ENCODE assay signal across 1 cellular context in the genomic region with DNA sequence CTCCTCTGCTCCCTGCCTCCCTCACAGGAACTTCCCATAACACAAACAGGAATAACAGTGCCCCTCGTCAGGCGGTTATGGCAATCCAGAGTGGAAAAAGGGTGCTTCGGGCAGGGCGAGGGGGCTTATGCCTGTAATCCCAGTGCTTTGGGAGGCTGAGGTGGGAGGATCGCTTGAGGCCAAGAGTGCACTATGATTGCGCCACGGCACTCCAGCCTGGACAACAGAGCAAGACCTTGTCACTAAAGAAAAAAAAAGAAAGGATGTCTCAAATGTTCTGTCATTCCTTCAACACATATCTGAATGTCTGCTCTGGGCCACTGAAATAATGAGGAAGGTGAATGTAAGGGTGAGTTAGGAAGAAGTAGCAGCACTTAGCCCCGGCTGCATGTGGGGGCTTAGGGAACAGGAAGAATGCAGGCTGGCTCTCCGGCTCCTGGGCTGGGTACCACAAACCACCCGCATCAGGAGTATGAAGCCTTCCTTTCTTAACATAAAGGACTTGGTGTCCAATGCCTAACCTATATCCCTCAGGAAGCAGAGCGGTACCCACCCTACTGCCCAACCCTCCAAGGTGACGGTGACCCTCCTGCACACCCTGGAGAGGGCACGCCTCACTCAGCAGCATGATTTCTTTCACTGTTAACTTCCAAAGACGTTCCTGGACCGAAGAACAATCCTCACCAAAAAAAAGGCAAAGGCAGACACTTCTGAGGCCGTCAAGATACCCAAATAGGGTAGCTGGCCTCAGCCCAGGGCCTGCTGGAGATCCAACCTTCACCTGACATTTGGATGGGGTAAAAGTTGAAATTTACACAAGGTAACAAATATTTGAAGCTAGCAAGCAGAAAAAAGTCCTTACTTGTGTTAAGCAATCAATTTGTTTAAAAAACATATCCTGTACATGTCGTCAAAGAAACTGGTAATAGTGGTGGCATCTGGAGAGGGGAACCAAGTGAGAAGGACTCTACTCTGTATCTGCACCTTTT.
TF ChIP-seq lines count a peak whose summit lies in the region.

No MANE protein-coding gene starts in this region.

TF ChIP-seq in liver, 16 proteins besides CTCF, POLR2A, EP300 and RAD21 (continued from another document):
- no peak for TF ChIP-seq TAF1 (conservative IDR thresholded peaks at IDR 0.05)
- peak in 1 of 2 donors; percentile 40 for TF ChIP-seq JUND (IDR thresholded peaks at IDR 0.05)
- peak; percentile 39 for TF ChIP-seq FOXA2 (IDR thresholded peaks at IDR 0.05)
- TF ChIP-seq FOXA1 (IDR thresholded peaks at IDR 0.05) = peak; percentile 37
- peak; percentile 79 to 89 for TF ChIP-seq RXRA (IDR thresholded peaks at IDR 0.05)
- peak in 1 of 2 donors; percentile 26 for TF ChIP-seq EGR1 (IDR thresholded peaks at IDR 0.05; ENCODE audit: low read depth in 2 of 2)
